In genomic region chr4:9495450-9495849, GRCh38 we compare ENCODE assay signal across 8 cellular contexts. TPM values are rescaled to one million over a fixed set of nuclear protein-coding genes. Genes with fewer than 3 reads are reported as not detected.
DNase-seq lines count a peak whose midpoint lies in the region; ATAC-seq, FAIRE-seq and TF ChIP-seq lines count a peak whose summit lies in the region.
"Not testable (repeated sequence)": the region's sequence is repeated elsewhere in the genome, so short reads cannot be mapped to it uniquely, and the experiment has no call there.

No MANE protein-coding gene starts in this region.

- not testable (repeated sequence) for H3K9ac ChIP-seq in H1 (replicated peaks in 1 of 4; ENCODE audit: extremely low read depth in 1 of 4, low read depth in 3 of 4, low read length in 3 of 4); liver (ENCODE audit: low read depth in 1 of 2, low read length in 2 of 2)

- H3K23me2 ChIP-seq in H1 (ENCODE audit: low read depth, low read length) = not testable (repeated sequence)

- H3K23ac ChIP-seq in H1 (ENCODE audit: insufficient read length) = not testable (repeated sequence)

- H3K27ac ChIP-seq in SJCRH30; H1 (ENCODE audit: low read depth, low read length); liver (ENCODE audit: low read depth in 1 of 2, low read length in 2 of 2); aorta (ENCODE audit: low read depth in 1 of 2, low read length in 2 of 2): not testable (repeated sequence)

- not testable (repeated sequence) for H3K18ac ChIP-seq in H1 (ENCODE audit: extremely low read depth, low read length)

- CTCF ChIA-PET in H1 (lab: Charles Lee; ENCODE audit: partially characterized antibody) = interaction anchor here (0.6 to 1.6 kb wide), 7 partner anchors 13 to 273 kb away, joined by 3 to 5 read pairs (median 3); no protein-coding TSS in a partner anchor

- H3K79me2 ChIP-seq in H1 (ENCODE audit: control insufficient read depth in 1 of 2, insufficient read depth in 2 of 2, low read length in 2 of 2) = not testable (repeated sequence)

- H4K5ac ChIP-seq in H1 (ENCODE audit: insufficient read length, low read depth, low read length) = not testable (repeated sequence)

- H3K4me2 ChIP-seq in H1 (ENCODE audit: insufficient read depth in 1 of 2, low read depth in 2 of 2, low read length in 2 of 2) = not testable (repeated sequence)

- WGBS in H1 (ENCODE audit: extremely low coverage in 1 of 2, insufficient coverage in 1 of 2, insufficient read length in 1 of 2, insufficient replicate concordance in 2 of 2, low coverage in 1 of 2, low lambda C conversion rate in 2 of 2, missing lambda C conversion rate in 1 of 2), 2 experiments = 21% methylated on average over 8 of the region's 11 CpGs; no CpG with 5 or more reads in 1 of the 2 experiments
- WGBS in liver = 8% methylated on average over 10 of the region's 11 CpGs
- 5 to 8% methylated on average over 10 of the region's 11 CpGs for WGBS in aorta, 2 donors

- not testable (repeated sequence) for H4K8ac ChIP-seq in H1 (ENCODE audit: extremely low read depth, insufficient read depth, low read length)

- not testable (repeated sequence) for H2BK5ac ChIP-seq in H1 (ENCODE audit: low read depth, low read length)

- not testable (repeated sequence) for H3K56ac ChIP-seq in H1 (replicated peaks; ENCODE audit: insufficient read length, low read depth, low read length)

- not testable (repeated sequence) for H2AFZ ChIP-seq in H1 (ENCODE audit: low read length)

- not testable (repeated sequence) for TF ChIP-seq POLR2A in H1 (IDR thresholded peaks at IDR 0.05; ENCODE audit: control extremely low read depth in 1 of 2, low read depth in 2 of 2, low read length in 2 of 2)

- not testable (repeated sequence) for FAIRE-seq in H1 (lab: Jason Lieb, UNC)

- H3K14ac ChIP-seq in H1 (ENCODE audit: insufficient read length) = not testable (repeated sequence)

- intact Hi-C loops in aorta (cut with DNase I) = not testable (repeated sequence)

- DNase-seq in GM06990 (ENCODE audit: extremely low read depth, insufficient read length) (peak; percentile 25), NCI-H1105 (lab: John Stamatoyannopoulos, UW) (peak; percentile 31), SJCRH30 (peak; percentile 55 to 61), H1 (ENCODE audit: low read depth in 1 of 2, low spot score in 2 of 2) (peak; percentile 70 to 97), aorta (peak; percentile 64 to 88)
- DNase-seq in activated T-cell treated with anti-CD3 and anti-CD28 coated beads, Interleukin-2, amount 50 U/mL, for 1 hour = peak; percentile 59
- peak; percentile 87 for DNase-seq in stimulated activated CD4-positive, alpha-beta T cell treated with anti-CD3 and anti-CD28 coated beads, Interleukin-15, amount 100 ng/mL, for 24 hours

- not testable (repeated sequence) for H4K20me1 ChIP-seq in H1 (replicated peaks in 1 of 2; ENCODE audit: control insufficient read depth in 1 of 2, insufficient read depth in 2 of 2, low read length in 2 of 2)

- not testable (repeated sequence) for H3K4me1 ChIP-seq in SJCRH30; H1 (replicated peaks in 1 of 4; ENCODE audit: control insufficient read depth in 3 of 4, insufficient read depth in 4 of 4, low read length in 3 of 4); liver (ENCODE audit: control insufficient read depth in 4 of 4, insufficient read depth in 4 of 4, low read length in 3 of 4); aorta (ENCODE audit: control insufficient read depth in 1 of 2, insufficient read depth in 2 of 2, low read length in 2 of 2)

- not testable (repeated sequence) for H2BK20ac ChIP-seq in H1 (ENCODE audit: low read length)

- ATAC-seq in aorta (ENCODE audit: low FRiP score) = not testable (repeated sequence)

- not testable (repeated sequence) for H2AK5ac ChIP-seq in H1 (ENCODE audit: low read depth, low read length)

- H3K4ac ChIP-seq in H1 (replicated peaks; ENCODE audit: insufficient read length, low read depth, low read length) = not testable (repeated sequence)

- not testable (repeated sequence) for H2BK15ac ChIP-seq in H1 (ENCODE audit: low read length)

- not testable (repeated sequence) for H2BK120ac ChIP-seq in H1 (replicated peaks; ENCODE audit: low read depth, low read length)

- not testable (repeated sequence) for H3K27me3 ChIP-seq in GM06990 (replicated peaks; ENCODE audit: control insufficient read depth, insufficient read depth, low read length); SJCRH30; H1 (replicated peaks in 1 of 4; ENCODE audit: control insufficient read depth in 3 of 4, extremely low read depth in 1 of 4, insufficient read depth in 3 of 4, low read length in 3 of 4); liver (ENCODE audit: control insufficient read depth in 4 of 4, insufficient read depth in 4 of 4, low read length in 3 of 4); aorta (ENCODE audit: control insufficient read depth in 1 of 2, insufficient read depth in 2 of 2, low read length in 1 of 2)

- H3K36me3 ChIP-seq in GM06990 (ENCODE audit: control insufficient read depth, insufficient read depth, low read length); SJCRH30; H1 (ENCODE audit: control insufficient read depth in 2 of 4, insufficient read depth in 4 of 4, low read length in 3 of 4); liver (ENCODE audit: control insufficient read depth in 4 of 4, insufficient read depth in 3 of 4, low read depth in 1 of 4, low read length in 3 of 4); aorta (ENCODE audit: control insufficient read depth in 1 of 2, insufficient read depth in 2 of 2, low read length in 1 of 2): not testable (repeated sequence)

- H3K9me3 ChIP-seq in SJCRH30 (replicated peaks); H1 (ENCODE audit: insufficient read depth in 2 of 2, low read depth in 1 of 2, low read length in 1 of 2); liver (ENCODE audit: control insufficient read depth in 4 of 4, low read length in 3 of 4); aorta (ENCODE audit: control insufficient read depth, low read length): not testable (repeated sequence)

- H3K79me1 ChIP-seq in H1 (ENCODE audit: low read depth, low read length) = not testable (repeated sequence)

- not testable (repeated sequence) for H3K4me3 ChIP-seq in GM06990 (replicated peaks; ENCODE audit: low read depth, low read length); SJCRH30; H1 (ENCODE audit: extremely low read depth in 1 of 4, insufficient read depth in 2 of 4, low read depth in 3 of 4, low read length in 4 of 4); liver (ENCODE audit: low read depth in 1 of 3, low read length in 3 of 3); aorta (ENCODE audit: low read length in 2 of 2)

- H2BK12ac ChIP-seq in H1 (ENCODE audit: low read depth, low read length) = not testable (repeated sequence)

- TF ChIP-seq RAD21 in H1 (IDR thresholded peaks at IDR 0.05 in 1 of 2, conservative IDR thresholded peaks at IDR 0.05 in 1 of 2; ENCODE audit: low read depth in 2 of 2, low read length in 2 of 2) (peak; percentile 73 to 74), liver (IDR thresholded peaks at IDR 0.05) (peak; percentile 16 to 60)

- not testable (repeated sequence) for TF ChIP-seq EP300 in H1 (IDR thresholded peaks at IDR 0.05; ENCODE audit: borderline replicate concordance in 1 of 2, low read depth in 2 of 2, low read length in 2 of 2)

- POLR2A ChIA-PET in H1 (lab: Charles Lee; ENCODE audit: partially characterized antibody) = not testable (repeated sequence)

- not testable (repeated sequence) for H4K91ac ChIP-seq in H1 (replicated peaks; ENCODE audit: insufficient read length, low read length)

- TF ChIP-seq CTCF in GM06990 (IDR thresholded peaks at IDR 0.05; ENCODE audit: insufficient read depth, low read length, poor library complexity, severe bottlenecking) = peak; percentile 50
- peak; percentile 55 to 76 (median 73) for TF ChIP-seq CTCF in H1 (IDR thresholded peaks at IDR 0.05; ENCODE audit: control extremely low read depth in 1 of 3, insufficient read depth in 1 of 3, low read depth in 1 of 3, low read length in 3 of 3)
- peak; percentile 23 for TF ChIP-seq CTCF in liver (IDR thresholded peaks at IDR 0.05; ENCODE audit: low read depth, low read length, missing input control)

TF ChIP-seq in H1, 55 proteins besides CTCF, POLR2A, EP300 and RAD21 (continues in another document):
- TF ChIP-seq, protein P1, sequence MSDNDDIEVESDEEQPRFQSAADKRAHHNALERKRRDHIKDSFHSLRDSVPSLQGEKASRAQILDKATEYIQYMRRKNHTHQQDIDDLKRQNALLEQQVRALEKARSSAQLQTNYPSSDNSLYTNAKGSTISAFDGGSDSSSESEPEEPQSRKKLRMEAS (IDR thresholded peaks at IDR 0.05) = peak; percentile 39; the same call in 1 of the 2 replicates

RNA-seq across cellular contexts. Expression of gene DEFB131A, which starts 51.2 kb away (rescaled TPM):
- not detected in 2 replicates for total RNA-seq in SJCRH30 (2014; rRNA removed; shearing (Covaris generic))
- total RNA-seq in H1 (2021; fragmentation: NEBNext Ultra II Directional; extraction: Animal tissue kit (Norgen Biotek cat#: 25700)) = not detected in 2 replicates
- polyA plus RNA-seq in H1 (2011; rRNA removed) (not detected in 2 replicates), liver (not detected), aorta (not detected)
- polyA plus RNA-seq in H1 (2011; cell fraction: cytosol; rRNA removed) = not detected
- polyA plus RNA-seq in H1 (2011; cell fraction: nucleus; rRNA removed) = not detected
- not detected in 4 replicates for polyA plus RNA-seq in H1 (2012, experiment 1 of 2)
- polyA plus RNA-seq in H1 (2012, experiment 2 of 2) = not detected
- polyA plus RNA-seq in H1 (2013, experiment 1 of 2) = not detected
- not detected for polyA plus RNA-seq in H1 (2013, experiment 2 of 2)
- polyA minus RNA-seq in H1 (2011; rRNA and poly(A)+ RNA removed) = not detected in 2 replicates
- polyA minus RNA-seq in H1 (2011; cell fraction: cytosol; rRNA and poly(A)+ RNA removed) = not detected
- not detected for polyA minus RNA-seq in H1 (2011; cell fraction: nucleus; rRNA and poly(A)+ RNA removed)
- total RNA-seq in liver (not detected), aorta (not detected)

Comparison
In these comparisons a context has a peak if more than half of its experiments do, and no peak if none do; other contexts are left out.
1. DNase-seq: peak in every context shown above with its lines; median percentile 87 in stimulated activated CD4-positive, alpha-beta T cell treated with anti-CD3 and anti-CD28 coated beads, Interleukin-15, amount 100 ng/mL, for 24 hours; 84 in H1; 76 in aorta; 59 in activated T-cell treated with anti-CD3 and anti-CD28 coated beads, Interleukin-2, amount 50 U/mL, for 1 hour; 58 in SJCRH30; 31 in NCI-H1105; 25 in GM06990.
2. CTCF ChIP-seq: peak in every context shown above with its lines; median percentile 73 in H1; 50 in GM06990; 23 in liver.